ENCODE assay signal across 11 cellular contexts in genomic region chr2:207161247-207161646, GRCh38. TPM values are rescaled to one million over a fixed set of nuclear protein-coding genes. Genes with fewer than 3 reads are reported as not detected.
DNase-seq lines count a peak whose midpoint lies in the region; ATAC-seq, FAIRE-seq and TF ChIP-seq lines count a peak whose summit lies in the region.
"Had no signal": no experiment of that assay in that cellular context is flagged by ENCODE, and none has a peak within 500 bp of the region (broad histone marks: within the 10 kb centered on the region; RNA-seq: fewer than 3 reads in every experiment).

No MANE protein-coding gene starts in this region.

- H3K27ac Mint-ChIP-seq in Calu3 (ENCODE audit: unreplicated experiment) (peak overlapping the region; percentile 100), endothelial cell (ENCODE audit: unreplicated experiment) (peak overlapping the region; percentile 55), osteocyte (ENCODE audit: unreplicated experiment) (peak overlapping the region; percentile 100)
- H3K27ac Mint-ChIP-seq: mesothelial cell of epicardium had no signal

- TF ChIP-seq CTCF in Calu3 (IDR thresholded peaks at IDR 0.05; ENCODE audit: unreplicated experiment) = no peak
- no peak for TF ChIP-seq CTCF in endothelial cell (IDR thresholded peaks at IDR 0.05; ENCODE audit: unreplicated experiment)
- no peak for TF ChIP-seq CTCF in osteocyte (IDR thresholded peaks at IDR 0.05)

- H3K36me3 Mint-ChIP-seq in Calu3 (ENCODE audit: insufficient read depth, unreplicated experiment) (peaks cover 46% of the 10 kb centered on the region), endothelial cell (ENCODE audit: low read depth, unreplicated experiment) (peaks cover 14% of the 10 kb centered on the region), osteocyte (ENCODE audit: unreplicated experiment) (no peaks in the 10 kb centered on the region)
- H3K36me3 Mint-ChIP-seq: mesothelial cell of epicardium had no signal

- CTCF ChIA-PET in Calu3 (lab: Charles Lee) = interaction anchor here (0.9 kb wide), 1 partner anchor 10 kb away, joined by 3 read pairs; no protein-coding TSS in a partner anchor

- H3K4me1 Mint-ChIP-seq in Calu3 (ENCODE audit: low read depth, unreplicated experiment) (peaks cover 45% of the 10 kb centered on the region), endothelial cell (ENCODE audit: unreplicated experiment) (peaks cover 80% of the 10 kb centered on the region), osteocyte (ENCODE audit: unreplicated experiment) (peaks cover 66% of the 10 kb centered on the region)

- H3K4me3 Mint-ChIP-seq in Calu3 (ENCODE audit: low read depth, unreplicated experiment) = peak overlapping the region; percentile 93
- H3K4me3 Mint-ChIP-seq in endothelial cell (ENCODE audit: unreplicated experiment) = peak overlapping the region; percentile 83
- peak overlapping the region; percentile 91 for H3K4me3 Mint-ChIP-seq in osteocyte (ENCODE audit: unreplicated experiment)
- H3K4me3 Mint-ChIP-seq: mesothelial cell of epicardium had no signal

- no TSS peak for BruUV-seq in Calu3 (replicated peaks; lab: Mats Ljungman, UMichigan)

- H3K27me3 Mint-ChIP-seq in Calu3 (ENCODE audit: unreplicated experiment) (peaks cover 4% of the 10 kb centered on the region), endothelial cell (ENCODE audit: unreplicated experiment) (peaks cover 14% of the 10 kb centered on the region), osteocyte (ENCODE audit: unreplicated experiment) (no peaks in the 10 kb centered on the region)

- ATAC-seq in HG02610 (IDR thresholded peaks at IDR 0.05; ENCODE audit: unreplicated experiment) = no peak
- no peak for ATAC-seq in GM21717 (IDR thresholded peaks at IDR 0.05; ENCODE audit: unreplicated experiment)
- no peak for ATAC-seq in HG02884 (IDR thresholded peaks at IDR 0.05; ENCODE audit: unreplicated experiment)

- intact Hi-C loops in Calu3 (cut with micrococcal nuclease; ENCODE audit: unreplicated experiment) = loop anchor here (5.0 kb wide), 2 partner anchors 174 to 366 kb away; partner anchors contain the start of gene CREB1

- no peak for FAIRE-seq in RCC 7860 (lab: Jason Lieb, UNC)

- H3K9me3 Mint-ChIP-seq in Calu3 (ENCODE audit: low read depth, unreplicated experiment) = no peaks in the 10 kb centered on the region
- H3K9me3 Mint-ChIP-seq in endothelial cell (ENCODE audit: unreplicated experiment) = no peaks in the 10 kb centered on the region
- H3K9me3 Mint-ChIP-seq in osteocyte (ENCODE audit: unreplicated experiment) = no peaks in the 10 kb centered on the region
- H3K9me3 Mint-ChIP-seq: mesothelial cell of epicardium had no signal

- no peak for DNase-seq in Calu3
- DNase-seq in NCI-H446 treated with DMSO at 0.1 percent for 48 hours (lab: John Stamatoyannopoulos, UW) = peak; percentile 33
- DNase-seq in endothelial cell (ENCODE audit: low spot score) = no peak
- DNase-seq in osteocyte (ENCODE audit: extremely low spot score, unreplicated experiment) = no peak
- DNase-seq in RCC 7860 (ENCODE audit: low spot score) = no peak
- DNase-seq: MM.1S; stimulated activated CD4-positive, alpha-beta T cell treated with anti-CD3 and anti-CD28 coated beads, Interleukin-4, amount 100 ng/mL, for 24 hours had no signal

RNA-seq across cellular contexts. Expression of gene KLF7, which starts 4.5 kb away (rescaled TPM):
- total RNA-seq in Calu3 (2022) (22.2 and 24.9 TPM in 2 replicates), endothelial cell (ENCODE audit: unreplicated experiment) (120 TPM), osteocyte (36.7 and 39.8 TPM in 2 replicates)
